Comparison of ENCODE assay signal across 1 cellular context in genomic region chr9:87184956-87185642, GRCh38.
TF ChIP-seq lines count a peak whose summit lies in the region.

No MANE protein-coding gene starts in this region.

TF ChIP-seq in GM23338, 12 proteins besides CTCF, POLR2A, EP300 and RAD21 (continued from another document):
- TF ChIP-seq ZNF462 (CRISPR knock-in tag; IDR thresholded peaks at IDR 0.05) (no peak), CREB1 (CRISPR knock-in tag; IDR thresholded peaks at IDR 0.05; ENCODE audit: low read depth) (no peak), NANOG (IDR thresholded peaks at IDR 0.05; ENCODE audit: borderline replicate concordance) (no peak), ZNF331 (CRISPR knock-in tag; IDR thresholded peaks at IDR 0.05; ENCODE audit: low read depth) (no peak), JUNB (IDR thresholded peaks at IDR 0.05; ENCODE audit: unreplicated experiment) (no peak), EZH2phosphoT487 (IDR thresholded peaks at IDR 0.05; ENCODE audit: unreplicated experiment) (no peak), REST (IDR thresholded peaks at IDR 0.05; ENCODE audit: unreplicated experiment) (no peak), STAT1 (IDR thresholded peaks at IDR 0.05; ENCODE audit: unreplicated experiment) (no peak), EZH2 (IDR thresholded peaks at IDR 0.05; ENCODE audit: low read depth, unreplicated experiment) (no peak), ZNF114 (CRISPR knock-in tag; IDR thresholded peaks at IDR 0.05) (no peak), POLR2AphosphoS5 (IDR thresholded peaks at IDR 0.05; ENCODE audit: low read depth) (no peak)
